8 cellular contexts compared by ENCODE assay signal in the genomic region with DNA sequence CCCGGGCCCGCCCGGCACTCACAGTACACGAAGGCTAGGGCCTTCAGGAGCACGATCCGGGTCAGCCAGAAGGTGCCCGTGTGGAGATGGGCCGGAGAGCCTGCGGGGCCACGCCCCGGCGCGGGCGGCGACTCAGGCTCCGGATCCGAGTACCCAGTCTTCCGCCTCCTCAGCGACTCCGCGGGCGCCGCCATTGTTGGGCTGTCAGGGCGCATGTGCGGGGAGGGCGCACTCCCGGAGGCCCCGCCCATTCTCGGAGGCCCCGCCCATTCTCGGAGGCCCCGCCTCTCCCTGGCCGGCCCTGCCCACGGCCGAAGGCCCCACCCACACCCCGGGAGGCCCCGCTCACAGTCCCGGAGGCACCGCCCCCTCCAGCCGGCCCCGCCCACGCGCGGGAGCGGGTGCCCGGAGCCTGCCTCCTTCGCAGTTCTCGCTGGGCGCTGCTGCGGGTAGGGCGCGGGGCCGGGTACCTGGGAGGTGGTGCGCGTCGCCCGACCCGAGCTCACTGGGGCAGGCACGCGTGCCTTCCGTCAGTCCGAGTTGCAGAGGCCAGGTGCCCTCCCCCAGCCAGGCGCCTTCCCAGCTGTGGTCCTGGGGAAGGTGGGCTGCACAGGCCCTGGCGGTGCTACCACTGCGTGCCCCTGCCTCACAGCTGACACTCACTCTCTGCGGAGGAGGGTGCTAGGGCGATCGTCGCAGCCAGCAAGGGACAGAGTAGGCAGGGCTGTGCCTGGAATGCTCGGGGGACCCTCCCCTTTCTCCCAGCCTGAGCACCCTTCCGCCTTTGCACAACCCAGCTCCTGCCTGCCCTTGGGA. TPM values are rescaled to one million over a fixed set of nuclear protein-coding genes. Genes with fewer than 3 reads are reported as not detected.
DNase-seq lines count a peak whose midpoint lies in the region; ATAC-seq and TF ChIP-seq lines count a peak whose summit lies in the region.

A gene (minus strand): TSS at position 219 of the 816 bp plus-strand sequence. CDS start 4 bp downstream, at position 215.

- H3K4me3 ChIP-seq in coronary artery (peak within 1 kb of the TSS; percentile 98), left lung (peak within 1 kb of the TSS; percentile 90 to 95)

- peaks cover 0 to 3% of the 10 kb centered on the region in 2 donors for H3K9me3 ChIP-seq in left lung

- H3K9me3 Mint-ChIP-seq in activated CD4-positive, alpha-beta T cell treated with anti-CD3 and anti-CD28 coated beads, Interleukin-2, amount 10 ng/mL, durations not matched to agents 24 days and 14 days = peaks cover 3% of the 10 kb centered on the region

- H3K4me1 ChIP-seq in left lung = peaks cover 9 to 17% of the 10 kb centered on the region in 2 donors

- H3K27ac ChIP-seq in coronary artery (peak within 1 kb of the TSS; percentile 15 to 84), left lung (peak within 1 kb of the TSS; percentile 69 to 78)

- peaks cover 7% of the 10 kb centered on the region for H3K27me3 Mint-ChIP-seq in activated CD4-positive, alpha-beta T cell treated with anti-CD3 and anti-CD28 coated beads, Interleukin-2, amount 10 ng/mL, durations not matched to agents 24 days and 14 days

- DNase-seq in AG08395 (ENCODE audit: low spot score) (peak; percentile 100), NCI-H524 (lab: John Stamatoyannopoulos, UW) (peak; percentile 67 to 80), coronary artery (ENCODE audit: low spot score) (peak; percentile 94), left lung (peak; percentile 95 to 99)
- DNase-seq in activated CD4-positive, alpha-beta T cell treated with anti-CD3 and anti-CD28 coated beads, Interleukin-2, amount 10 ng/mL, durations not matched to agents 24 days and 14 days = peak; percentile 99
- DNase-seq in stimulated activated CD4-positive, alpha-beta T cell treated with anti-CD3 and anti-CD28 coated beads, Interleukin-2, amount 100 ng/mL, for 24 hours = peak; percentile 95 to 98

- intact Hi-C loops in activated CD4-positive, alpha-beta T cell treated with anti-CD3 and anti-CD28 coated beads, Interleukin-2, amount 10 ng/mL, durations not matched to agents 24 days and 14 days (cut with micrococcal nuclease) = loop anchor here (1.0 to 2.0 kb wide), 2 partner anchors 10 to 34 kb away; a partner anchor contains a TSS
- intact Hi-C loops in left lung (cut with DNase I) = no loop called here

- peaks cover 11% of the 10 kb centered on the region for H3K4me1 Mint-ChIP-seq in activated CD4-positive, alpha-beta T cell treated with anti-CD3 and anti-CD28 coated beads, Interleukin-2, amount 10 ng/mL, durations not matched to agents 24 days and 14 days

- H3K36me3 Mint-ChIP-seq in activated CD4-positive, alpha-beta T cell treated with anti-CD3 and anti-CD28 coated beads, Interleukin-2, amount 10 ng/mL, durations not matched to agents 24 days and 14 days (ENCODE audit: low read depth) = peaks cover 13% of the 10 kb centered on the region

- peaks cover 0 to 24% of the 10 kb centered on the region in 2 donors for H3K36me3 ChIP-seq in left lung

- peak; percentile 59 for ATAC-seq in GM18873 (IDR thresholded peaks at IDR 0.05; ENCODE audit: low FRiP score, unreplicated experiment)
- peak; percentile 78 for ATAC-seq in HG03108 (IDR thresholded peaks at IDR 0.05; ENCODE audit: unreplicated experiment)
- ATAC-seq in left lung = peak; percentile 99

- H3K27ac Mint-ChIP-seq in activated CD4-positive, alpha-beta T cell treated with anti-CD3 and anti-CD28 coated beads, Interleukin-2, amount 10 ng/mL, durations not matched to agents 24 days and 14 days = peak within 1 kb of the TSS; percentile 62

- H3K27me3 ChIP-seq in left lung = peaks cover 0 to 6% of the 10 kb centered on the region in 2 donors

- no peak for TF ChIP-seq CTCF in coronary artery (IDR thresholded peaks at IDR 0.05)
- no peak for TF ChIP-seq CTCF in left lung (IDR thresholded peaks at IDR 0.05)

- peak within 1 kb of the TSS; percentile 80 for H3K4me3 Mint-ChIP-seq in activated CD4-positive, alpha-beta T cell treated with anti-CD3 and anti-CD28 coated beads, Interleukin-2, amount 10 ng/mL, durations not matched to agents 24 days and 14 days

RNA-seq across cellular contexts. Expression of the gene that starts here (rescaled TPM):
- total RNA-seq in activated CD4-positive, alpha-beta T cell treated with anti-CD3 and anti-CD28 coated beads, Interleukin-2, amount 10 ng/mL, durations not matched to agents 24 days and 14 days = 10.4 and 11.9 TPM in 2 replicates
- total RNA-seq in left lung = 10 to 100 TPM; 15.5 to 21.7 TPM

Comparison
In these comparisons a context has a peak if more than half of its experiments do, and no peak if none do; other contexts are left out.
1. Peak in every context shown above with its lines: DNase-seq, ATAC-seq, H3K4me3 ChIP-seq and H3K27ac ChIP-seq.